11 cellular contexts compared by ENCODE assay signal in the genomic region with DNA sequence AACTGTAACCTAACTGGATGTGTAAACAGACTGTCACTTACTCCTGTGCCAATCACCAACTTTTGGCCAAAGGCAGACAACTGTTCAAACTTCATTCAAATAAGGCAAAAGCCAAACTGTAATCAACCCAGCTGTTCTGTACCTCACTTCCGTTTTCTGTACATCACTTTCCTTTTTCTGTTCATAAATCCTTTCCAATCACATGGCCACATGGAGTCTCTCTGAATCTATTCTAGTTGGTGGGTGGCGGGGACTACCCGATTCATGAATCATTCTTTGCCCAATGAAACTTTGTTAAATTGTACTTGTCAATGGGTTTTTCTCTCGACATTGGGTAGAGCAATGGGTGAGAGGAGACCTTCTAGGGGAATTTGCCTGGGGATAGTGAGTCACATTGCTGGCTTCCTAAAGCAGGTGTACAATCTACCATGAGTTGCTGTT.
A peak's percentile ranks its signal among the peaks of the same experiment; 100 is the strongest.
DNase-seq lines count a peak whose midpoint lies in the region; ATAC-seq and TF ChIP-seq lines count a peak whose summit lies in the region.
"Had no signal": no experiment of that assay in that cellular context is flagged by ENCODE, and none has a peak within 500 bp of the region (broad histone marks: within the 10 kb centered on the region; RNA-seq: fewer than 3 reads in every experiment).

No MANE protein-coding gene starts in this region.

- intact Hi-C loops in Caco-2 (cut with micrococcal nuclease; ENCODE audit: unreplicated experiment), result loop anchor here (2.0 kb wide), 1 partner anchor 97 kb away; no protein-coding TSS in a partner anchor

- BruUV-seq in Caco-2 (replicated peaks; lab: Mats Ljungman, UMichigan), result no TSS peak

- no peaks in the 10 kb centered on the region for H3K27me3 ChIP-seq in Caco-2 (replicated peaks; ENCODE audit: control insufficient read depth, insufficient read depth, low read length)
- H3K27me3 ChIP-seq in Karpas-422 (ENCODE audit: low read length), result no peaks in the 10 kb centered on the region

- H3K9me2 ChIP-seq in Karpas-422 (replicated peaks; ENCODE audit: insufficient read depth, low read length), result 0 out of 2 replicates have a peak, but pooled peaks cover 3% of the 10 kb centered on the region

- peak overlapping the region; percentile 28 for H3K4me2 ChIP-seq in Karpas-422 (ENCODE audit: low read depth, low read length, poor library complexity, severe bottlenecking)

- no peak overlapping the region for H3K27ac ChIP-seq in Karpas-422 (ENCODE audit: low read length)
- peak overlapping the region; percentile 78 for H3K27ac ChIP-seq in epithelial cell of prostate

- H3K9me3 Mint-ChIP-seq in Caco-2 (ENCODE audit: unreplicated experiment), result no peaks in the 10 kb centered on the region
- H3K9me3 Mint-ChIP-seq: activated naive CD8-positive, alpha-beta T cell treated with anti-CD3 and anti-CD28 coated beads, Interleukin-2, amount 10 ng/mL, durations not matched to agents 7 days and 5 days; CD8-positive, alpha-beta T cell; IgD-negative memory B cell had no signal

- no peaks in the 10 kb centered on the region for H3K27me3 Mint-ChIP-seq in Caco-2 (ENCODE audit: insufficient read depth, unreplicated experiment)
- H3K27me3 Mint-ChIP-seq: activated naive CD8-positive, alpha-beta T cell treated with anti-CD3 and anti-CD28 coated beads, Interleukin-2, amount 10 ng/mL, durations not matched to agents 7 days and 5 days had no signal

- CTCF ChIA-PET in Caco-2 (lab: Charles Lee), result no interaction called here

- no peaks in the 10 kb centered on the region for H3K36me3 Mint-ChIP-seq in Caco-2 (ENCODE audit: insufficient read depth, unreplicated experiment)
- H3K36me3 Mint-ChIP-seq: activated naive CD8-positive, alpha-beta T cell treated with anti-CD3 and anti-CD28 coated beads, Interleukin-2, amount 10 ng/mL, durations not matched to agents 7 days and 5 days; CD8-positive, alpha-beta T cell had no signal

- no peak overlapping the region for H3K4me3 ChIP-seq in Caco-2 (ENCODE audit: low read depth, low read length)
- H3K4me3 ChIP-seq in Karpas-422 (ENCODE audit: low read length), result 0 out of 2 replicates have a peak overlapping the region, but pooled peaks have one; percentile 8

- H3K9me3 ChIP-seq in Caco-2 (no peaks in the 10 kb centered on the region), Karpas-422 (ENCODE audit: low read length) (no peaks in the 10 kb centered on the region)

- H3K4me3 Mint-ChIP-seq in Caco-2 (ENCODE audit: unreplicated experiment), result no peak overlapping the region
- H3K4me3 Mint-ChIP-seq: activated naive CD8-positive, alpha-beta T cell treated with anti-CD3 and anti-CD28 coated beads, Interleukin-2, amount 10 ng/mL, durations not matched to agents 7 days and 5 days; CD8-positive, alpha-beta T cell; IgD-negative memory B cell had no signal

- DNase-seq in Caco-2 (no peak), Karpas-422 (peak; percentile 73), epithelial cell of prostate (ENCODE audit: low read depth, low spot score) (no peak), NCI-H774 (lab: John Stamatoyannopoulos, UW) (no peak), dermis blood vessel endothelial cell (no peak)
- DNase-seq in central memory CD4-positive, alpha-beta T cell, result no peak
- DNase-seq: activated naive CD8-positive, alpha-beta T cell treated with anti-CD3 and anti-CD28 coated beads, Interleukin-2, amount 10 ng/mL, durations not matched to agents 7 days and 5 days; CD8-positive, alpha-beta T cell had no signal

- ATAC-seq in GM21390 (IDR thresholded peaks at IDR 0.05; ENCODE audit: unreplicated experiment) (peak; percentile 68), GM21360 (IDR thresholded peaks at IDR 0.05; ENCODE audit: unreplicated experiment) (no peak)
- ATAC-seq: CD8-positive, alpha-beta T cell had no signal

- no peak overlapping the region for H3K9ac ChIP-seq in Karpas-422 (ENCODE audit: low read length)

- no peaks in the 10 kb centered on the region for H3K79me2 ChIP-seq in Karpas-422 (ENCODE audit: low read length)

- TF ChIP-seq CTCF in Caco-2 (IDR thresholded peaks at IDR 0.05; ENCODE audit: insufficient read depth in 1 of 2, low read depth in 1 of 2, low read length in 1 of 2, severe bottlenecking in 1 of 2, unreplicated experiment in 1 of 2), result no peak

- H4K20me1 ChIP-seq in Karpas-422 (ENCODE audit: insufficient read depth, low read depth, low read length), result no peaks in the 10 kb centered on the region

- peak overlapping the region; percentile 59 for H2AFZ ChIP-seq in Karpas-422 (ENCODE audit: low read length)

- peak overlapping the region; percentile 40 for H3K27ac Mint-ChIP-seq in Caco-2 (ENCODE audit: unreplicated experiment)
- H3K27ac Mint-ChIP-seq: activated naive CD8-positive, alpha-beta T cell treated with anti-CD3 and anti-CD28 coated beads, Interleukin-2, amount 10 ng/mL, durations not matched to agents 7 days and 5 days; CD8-positive, alpha-beta T cell; IgD-negative memory B cell had no signal

- no peaks in the 10 kb centered on the region for H3K36me3 ChIP-seq in Caco-2 (ENCODE audit: control insufficient read depth, insufficient read depth, low read length)
- H3K36me3 ChIP-seq in Karpas-422 (ENCODE audit: insufficient read depth, low read length), result no peaks in the 10 kb centered on the region

- peaks cover 55% of the 10 kb centered on the region for H3K4me1 Mint-ChIP-seq in Caco-2 (ENCODE audit: low read depth, unreplicated experiment)

- POLR2A ChIA-PET in Caco-2 (lab: Charles Lee), result no interaction called here

- H3K4me1 ChIP-seq in Caco-2, result peaks cover 57% of the 10 kb centered on the region
- H3K4me1 ChIP-seq in Karpas-422 (ENCODE audit: low read length), result peaks cover 18% of the 10 kb centered on the region
